In the genomic region with DNA sequence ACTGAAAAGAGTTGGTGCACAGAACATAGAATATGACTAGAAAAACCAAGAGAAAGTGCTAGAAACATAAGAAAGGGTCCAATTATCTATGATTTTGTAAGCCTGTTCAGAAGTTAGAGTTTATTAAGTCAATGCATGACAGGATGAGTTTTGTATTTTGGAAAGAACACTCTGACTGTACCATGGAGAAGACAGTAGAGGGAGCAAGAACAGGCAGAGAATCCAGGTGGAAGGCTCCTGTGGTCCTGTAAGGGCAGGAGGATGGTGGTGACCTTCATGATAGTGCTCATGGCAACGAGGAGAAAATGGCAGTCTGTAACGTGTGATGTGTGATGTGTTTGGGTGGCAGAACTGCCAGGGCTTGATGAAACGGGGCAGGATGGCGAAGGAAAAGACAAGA, we compare ENCODE assay signal across 19 cellular contexts.
A peak's percentile ranks its signal among the peaks of the same experiment; 100 is the strongest.
DNase-seq lines count a peak whose midpoint lies in the region; FAIRE-seq and TF ChIP-seq lines count a peak whose summit lies in the region.
"Had no signal": no experiment of that assay in that cellular context is flagged by ENCODE, and none has a peak within 500 bp of the region (broad histone marks: within the 10 kb centered on the region; RNA-seq: fewer than 3 reads in every experiment).

No MANE protein-coding gene starts in this region.

- WGBS in H1 (ENCODE audit: extremely low coverage in 1 of 2, insufficient coverage in 1 of 2, insufficient read length in 1 of 2, insufficient replicate concordance in 2 of 2, low coverage in 1 of 2, low lambda C conversion rate in 2 of 2, missing lambda C conversion rate in 1 of 2), 2 experiments: 86% methylated on average over 4 of the region's 4 CpGs; no CpG with 5 or more reads in 1 of the 2 experiments
- 91% methylated on average over 4 of the region's 4 CpGs for WGBS in liver

- peak; percentile 31 to 51 for TF ChIP-seq RAD21 in H1 (IDR thresholded peaks at IDR 0.05 in 1 of 2, conservative IDR thresholded peaks at IDR 0.05 in 1 of 2; ENCODE audit: low read depth in 2 of 2, low read length in 2 of 2)
- TF ChIP-seq RAD21 in liver (IDR thresholded peaks at IDR 0.05): peak; percentile 13 to 67

- H3K79me2 ChIP-seq in OCI-LY3 (ENCODE audit: low read length) (no peaks in the 10 kb centered on the region), H1 (ENCODE audit: control insufficient read depth in 1 of 2, insufficient read depth in 2 of 2, low read length in 2 of 2) (no peaks in the 10 kb centered on the region)

- H4K5ac ChIP-seq in H1 (ENCODE audit: insufficient read length, low read depth, low read length): no peak overlapping the region

- H3K4me2 ChIP-seq in OCI-LY3 (ENCODE audit: low read length): no peak overlapping the region
- H3K4me2 ChIP-seq in H1 (ENCODE audit: insufficient read depth in 1 of 2, low read depth in 2 of 2, low read length in 2 of 2): no peak overlapping the region
- H3K4me2 ChIP-seq: BLaER1, PC-9 had no signal

- H2BK12ac ChIP-seq in H1 (ENCODE audit: low read depth, low read length): no peak overlapping the region

- DNase-seq in GM06990 (ENCODE audit: extremely low read depth, insufficient read length) (no peak), H1 (ENCODE audit: low read depth in 1 of 2, low spot score in 2 of 2) (no peak), head of caudate nucleus (no peak), HEK293T (ENCODE audit: extremely low spot score) (no peak), GM12892 (ENCODE audit: insufficient read length) (no peak)
- DNase-seq: Calu3; CD8-positive, alpha-beta T cell; HCEC 1CT; KG1; NCI-H1417 treated with DMSO at 0.1 percent for 48 hours; NCI-H187 treated with DMSO at 0.1 percent for 48 hours; NCI-H2227 treated with DMSO at 0.1 percent for 48 hours; NCI-H524; NCI-H82; PC-9 had no signal

- H3K4me1 ChIP-seq in OCI-LY3 (ENCODE audit: low read length) (no peaks in the 10 kb centered on the region), H1 (replicated peaks in 1 of 4; ENCODE audit: control insufficient read depth in 3 of 4, insufficient read depth in 4 of 4, low read length in 3 of 4) (no peaks in the 10 kb centered on the region), liver (ENCODE audit: control insufficient read depth in 4 of 4, insufficient read depth in 4 of 4, low read length in 3 of 4) (no peaks in the 10 kb centered on the region)
- H3K4me1 ChIP-seq: BLaER1 had no signal

- H2AFZ ChIP-seq in OCI-LY3 (ENCODE audit: low read depth, low read length): no peak overlapping the region
- no peak overlapping the region for H2AFZ ChIP-seq in H1 (ENCODE audit: low read length)
- H2AFZ ChIP-seq: PC-9 had no signal

- no peaks in the 10 kb centered on the region for H3K79me1 ChIP-seq in H1 (ENCODE audit: low read depth, low read length)

- H4K20me1 ChIP-seq in OCI-LY3 (ENCODE audit: insufficient read depth, low read length) (no peaks in the 10 kb centered on the region), H1 (replicated peaks in 1 of 2; ENCODE audit: control insufficient read depth in 1 of 2, insufficient read depth in 2 of 2, low read length in 2 of 2) (no peaks in the 10 kb centered on the region)
- H4K20me1 ChIP-seq: BLaER1 had no signal

- no peak overlapping the region; the same call in 1 of the 2 replicates for H2AK5ac ChIP-seq in H1 (ENCODE audit: low read depth, low read length)

- H2BK15ac ChIP-seq in H1 (ENCODE audit: low read length): no peak overlapping the region

- no peak overlapping the region for H2BK20ac ChIP-seq in H1 (ENCODE audit: low read length)

- no peak overlapping the region for H3K23ac ChIP-seq in H1 (ENCODE audit: insufficient read length)

- TF ChIP-seq POLR2A in H1 (IDR thresholded peaks at IDR 0.05; ENCODE audit: control extremely low read depth in 1 of 2, low read depth in 2 of 2, low read length in 2 of 2) (no peak), GM12892 (IDR thresholded peaks at IDR 0.05; ENCODE audit: low read depth, low read length) (no peak)

- H3K4me3 ChIP-seq in GM06990 (replicated peaks; ENCODE audit: low read depth, low read length) (no peak overlapping the region), OCI-LY3 (ENCODE audit: low read length) (no peak overlapping the region), H1 (ENCODE audit: extremely low read depth in 1 of 4, insufficient read depth in 2 of 4, low read depth in 3 of 4, low read length in 4 of 4) (no peak overlapping the region), liver (ENCODE audit: low read depth in 1 of 3, low read length in 3 of 3) (no peak overlapping the region)
- H3K4me3 ChIP-seq: BLaER1, PC-9 had no signal

- TF ChIP-seq CTCF in GM06990 (IDR thresholded peaks at IDR 0.05; ENCODE audit: insufficient read depth, low read length, poor library complexity, severe bottlenecking) (peak; percentile 11), OCI-LY3 (IDR thresholded peaks at IDR 0.05; ENCODE audit: low read depth, low read length) (0 out of 2 replicates have a peak, but pooled peaks have one; percentile 4), H1 (IDR thresholded peaks at IDR 0.05; ENCODE audit: control extremely low read depth in 1 of 3, insufficient read depth in 1 of 3, low read depth in 1 of 3, low read length in 3 of 3) (peak in 2 of 3 experiments; percentile 22 to 42; a peak in 3 of 4 replicates), liver (IDR thresholded peaks at IDR 0.05; ENCODE audit: low read depth, low read length, missing input control) (no peak)

- no peak overlapping the region for H3K27ac ChIP-seq in OCI-LY3 (ENCODE audit: low read length)
- H3K27ac ChIP-seq in H1 (ENCODE audit: low read depth, low read length): no peak overlapping the region
- H3K27ac ChIP-seq in liver (ENCODE audit: low read depth in 1 of 2, low read length in 2 of 2): no peak overlapping the region
- H3K27ac ChIP-seq: BLaER1, PC-9, RWPE1 had no signal

- H4K91ac ChIP-seq in H1 (replicated peaks; ENCODE audit: insufficient read length, low read length): no peak overlapping the region

- H3K56ac ChIP-seq in H1 (replicated peaks; ENCODE audit: insufficient read length, low read depth, low read length): no peak overlapping the region

- H3K9me3 ChIP-seq in OCI-LY3 (ENCODE audit: insufficient read depth, low read length) (no peaks in the 10 kb centered on the region), H1 (ENCODE audit: insufficient read depth in 2 of 2, low read depth in 1 of 2, low read length in 1 of 2) (no peaks in the 10 kb centered on the region), liver (ENCODE audit: control insufficient read depth in 4 of 4, low read length in 3 of 4) (no peaks in the 10 kb centered on the region)
- H3K9me3 ChIP-seq: BLaER1 had no signal

- H4K8ac ChIP-seq in H1 (ENCODE audit: extremely low read depth, insufficient read depth, low read length): no peak overlapping the region

- intact Hi-C loops in head of caudate nucleus (cut with DNase I): no loop called here

- H3K9ac ChIP-seq in OCI-LY3 (ENCODE audit: low read length) (no peak overlapping the region), H1 (replicated peaks in 1 of 4; ENCODE audit: extremely low read depth in 1 of 4, low read depth in 3 of 4, low read length in 3 of 4) (no peak overlapping the region), liver (ENCODE audit: low read depth in 1 of 2, low read length in 2 of 2) (no peak overlapping the region)
- H3K9ac ChIP-seq: BLaER1 had no signal

- no peak overlapping the region for H2BK120ac ChIP-seq in H1 (replicated peaks; ENCODE audit: low read depth, low read length)

- no peak overlapping the region for H3K4ac ChIP-seq in H1 (replicated peaks; ENCODE audit: insufficient read length, low read depth, low read length)

- FAIRE-seq in H1 (lab: Jason Lieb, UNC): no peak
- FAIRE-seq in GM12892 (lab: Jason Lieb, UNC): no peak

- POLR2A ChIA-PET in H1 (lab: Charles Lee; ENCODE audit: partially characterized antibody) (no interaction called here), HEK293T (lab: Yijun Ruan, JAX) (no interaction called here)

- no peaks in the 10 kb centered on the region for H3K23me2 ChIP-seq in H1 (ENCODE audit: low read depth, low read length)

- TF ChIP-seq EP300 in H1 (IDR thresholded peaks at IDR 0.05; ENCODE audit: borderline replicate concordance in 1 of 2, low read depth in 2 of 2, low read length in 2 of 2): no peak

- CTCF ChIA-PET in H1 (lab: Charles Lee; ENCODE audit: partially characterized antibody): interaction anchor here (1.2 to 2.2 kb wide), 4 partner anchors 9 to 124 kb away, joined by 3 to 15 read pairs (median 5); no protein-coding TSS in a partner anchor
- CTCF ChIA-PET in HEK293T (lab: Yijun Ruan, JAX): no interaction called here

- H3K18ac ChIP-seq in H1 (ENCODE audit: extremely low read depth, low read length): no peak overlapping the region

- no peaks in the 10 kb centered on the region for H3K27me3 ChIP-seq in GM06990 (replicated peaks; ENCODE audit: control insufficient read depth, insufficient read depth, low read length)
- no peaks in the 10 kb centered on the region for H3K27me3 ChIP-seq in OCI-LY3 (ENCODE audit: low read depth, low read length)
- no peaks in the 10 kb centered on the region for H3K27me3 ChIP-seq in H1 (replicated peaks in 1 of 4; ENCODE audit: control insufficient read depth in 3 of 4, extremely low read depth in 1 of 4, insufficient read depth in 3 of 4, low read length in 3 of 4)
- H3K27me3 ChIP-seq in liver (ENCODE audit: control insufficient read depth in 4 of 4, insufficient read depth in 4 of 4, low read length in 3 of 4): no peaks in the 10 kb centered on the region
- H3K27me3 ChIP-seq: BLaER1 had no signal

- H3K36me3 ChIP-seq in GM06990 (ENCODE audit: control insufficient read depth, insufficient read depth, low read length) (no peaks in the 10 kb centered on the region), OCI-LY3 (replicated peaks; ENCODE audit: low read depth, low read length) (no peaks in the 10 kb centered on the region), H1 (ENCODE audit: control insufficient read depth in 2 of 4, insufficient read depth in 4 of 4, low read length in 3 of 4) (no peaks in the 10 kb centered on the region), liver (ENCODE audit: control insufficient read depth in 4 of 4, insufficient read depth in 3 of 4, low read depth in 1 of 4, low read length in 3 of 4) (no peaks in the 10 kb centered on the region)
- H3K36me3 ChIP-seq: BLaER1 had no signal

- no peak overlapping the region for H3K14ac ChIP-seq in H1 (ENCODE audit: insufficient read length)

- no peak overlapping the region for H2BK5ac ChIP-seq in H1 (ENCODE audit: low read depth, low read length)

TF ChIP-seq in H1, 55 proteins besides CTCF, POLR2A, EP300 and RAD21 (continues in another document):
- no peak for TF ChIP-seq KDM5A (IDR thresholded peaks at IDR 0.05; ENCODE audit: low read length)
- no peak for TF ChIP-seq BRCA1 (IDR thresholded peaks at IDR 0.05; ENCODE audit: low read depth, low read length)
- TF ChIP-seq HDAC2 (IDR thresholded peaks at IDR 0.05; ENCODE audit: borderline replicate concordance in 1 of 2, low read depth in 2 of 2, low read length in 2 of 2): no peak

TF ChIP-seq in HEK293T, 16 proteins besides CTCF, POLR2A, EP300 and RAD21 (continues in another document):
- TF ChIP-seq CTBP1 (IDR thresholded peaks at IDR 0.05; ENCODE audit: borderline replicate concordance): no peak
- no peak for TF ChIP-seq NFRKB (IDR thresholded peaks at IDR 0.05)
- no peak for TF ChIP-seq HDGF (IDR thresholded peaks at IDR 0.05; ENCODE audit: borderline replicate concordance)
- TF ChIP-seq BHLHE40 (IDR thresholded peaks at IDR 0.05; ENCODE audit: borderline replicate concordance): no peak
- no peak for TF ChIP-seq FOXM1 (IDR thresholded peaks at IDR 0.05; ENCODE audit: borderline replicate concordance)
- TF ChIP-seq TARDBP (IDR thresholded peaks at IDR 0.05): no peak
- no peak for TF ChIP-seq LEF1 (IDR thresholded peaks at IDR 0.05; ENCODE audit: borderline replicate concordance)
